8 cellular contexts compared by ENCODE assay signal in the genomic region with DNA sequence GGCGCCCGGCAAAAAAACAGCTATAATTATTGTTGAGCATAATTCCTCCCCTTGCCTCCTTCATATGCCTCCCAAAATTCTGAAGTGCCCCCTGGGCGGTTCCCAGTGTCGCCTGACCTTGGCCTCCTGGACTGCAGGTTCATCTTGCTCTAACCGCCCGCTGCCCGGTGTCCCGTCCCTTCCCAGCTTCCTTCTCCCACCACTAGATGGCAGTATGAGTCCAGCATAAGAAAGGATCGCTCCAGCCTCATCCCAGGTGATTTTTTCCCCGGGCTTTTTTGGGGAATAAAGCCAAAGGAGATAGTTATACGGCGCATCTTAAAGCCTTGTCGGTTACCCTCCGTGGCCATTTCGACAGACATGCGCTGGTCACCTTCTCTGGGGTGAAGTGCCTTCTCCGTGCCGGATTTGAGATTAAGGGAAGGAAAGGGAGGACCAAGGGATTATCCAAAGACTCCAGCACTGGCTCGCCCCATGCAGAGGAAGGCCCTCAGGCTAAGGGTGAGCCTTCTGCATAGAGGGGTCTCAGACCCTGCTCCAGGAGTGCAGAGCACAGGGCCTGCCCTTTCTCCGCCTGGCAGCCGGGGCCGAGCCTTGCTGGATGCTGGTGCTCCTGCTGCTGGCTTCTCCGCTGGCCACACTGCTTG. TPM values are rescaled to one million over a fixed set of nuclear protein-coding genes. Genes with fewer than 3 reads are reported as not detected.
DNase-seq lines count a peak whose midpoint lies in the region; ATAC-seq and TF ChIP-seq lines count a peak whose summit lies in the region.

No MANE protein-coding gene starts in this region.

- BruUV-seq in Panc1 (replicated peaks; lab: Mats Ljungman, UMichigan) = no TSS peak

- no peaks in the 10 kb centered on the region for H3F3A ChIP-seq in DOHH2 (ENCODE audit: control insufficient read depth, insufficient read depth)

- TF ChIP-seq EP300 in transverse colon (IDR thresholded peaks at IDR 0.05; ENCODE audit: low read depth) = no peak

- in situ Hi-C loops in Panc1 (cut with HindIII; ENCODE audit: low pct_unique_long_range_greater_than_20kb, low sequenced_read_pairs) (no loop called here), transverse colon (cut with MboI; ENCODE audit: low pct_ligation_motif_present in 1 of 4, low pct_unique_long_range_greater_than_20kb in 1 of 4, low sequenced_read_pairs in 3 of 4) (loop anchor here (10.0 to 25.0 kb wide), 7 partner anchors 254 to 829 kb away; a partner anchor contains a TSS)

- H3K4me1 Mint-ChIP-seq in activated T-cell treated with anti-CD3 and anti-CD28 coated beads, Interleukin-2, amount 50 U/mL, for 72 hours (ENCODE audit: low read depth) = peaks cover 4% of the 10 kb centered on the region
- peaks cover 6% of the 10 kb centered on the region for H3K4me1 Mint-ChIP-seq in nephron progenitor cell

- intact Hi-C loops in Panc1 (cut with micrococcal nuclease; ENCODE audit: unreplicated experiment) (loop anchor here (1.0 to 5.0 kb wide), 4 partner anchors 124 to 559 kb away; a partner anchor contains a TSS), transverse colon (cut with DNase I; ENCODE audit: low total_unique reads) (loop anchor here (1.0 to 10.0 kb wide), 2 partner anchors 258 to 631 kb away; a partner anchor contains a TSS)

- H3K9me2 ChIP-seq in DOHH2 (replicated peaks; ENCODE audit: control insufficient read depth, low read length) = no peaks in the 10 kb centered on the region

- H3K4me1 ChIP-seq in DOHH2 (ENCODE audit: control insufficient read depth, low read length) = peaks cover 8% of the 10 kb centered on the region
- H3K4me1 ChIP-seq in Panc1 (ENCODE audit: control insufficient read depth, insufficient read depth, low read length) = no peaks in the 10 kb centered on the region
- H3K4me1 ChIP-seq in transverse colon = peaks cover 0 to 5% (median 2%) of the 10 kb centered on the region in 4 donors

- TF ChIP-seq CTCF in DOHH2 (IDR thresholded peaks at IDR 0.05; ENCODE audit: low read depth, low read length, poor library complexity, severe bottlenecking) (peak; percentile 85), Panc1 (IDR thresholded peaks at IDR 0.05) (peak; percentile 92), fibroblast of the aortic adventitia (IDR thresholded peaks at IDR 0.05; ENCODE audit: insufficient read depth, low read length) (peak; percentile 92), nephron progenitor cell (IDR thresholded peaks at IDR 0.05) (peak; percentile 87), transverse colon (IDR thresholded peaks at IDR 0.05) (peak; percentile 89 to 94 (median 92))

- H3K79me2 ChIP-seq in DOHH2 (ENCODE audit: control insufficient read depth, low read length) = no peaks in the 10 kb centered on the region

- no peak overlapping the region for H3K4me3 Mint-ChIP-seq in activated T-cell treated with anti-CD3 and anti-CD28 coated beads, Interleukin-2, amount 50 U/mL, for 72 hours
- no peak overlapping the region for H3K4me3 Mint-ChIP-seq in nephron progenitor cell

- no peaks in the 10 kb centered on the region for H3K36me3 ChIP-seq in DOHH2 (ENCODE audit: control insufficient read depth, low read length)
- H3K36me3 ChIP-seq in Panc1 (ENCODE audit: control insufficient read depth, insufficient read depth, low read length) = no peaks in the 10 kb centered on the region
- H3K36me3 ChIP-seq in transverse colon = peaks cover 0 to 4% (median 1%) of the 10 kb centered on the region in 4 donors

- H3K27ac ChIP-seq in DOHH2 (ENCODE audit: low read depth, low read length) = no peak overlapping the region
- H3K27ac ChIP-seq in Panc1 (ENCODE audit: low read length) = no peak overlapping the region
- H3K27ac ChIP-seq in transverse colon = no peak overlapping the region

- TF ChIP-seq POLR2A in transverse colon (IDR thresholded peaks at IDR 0.05) = no peak

- peak; percentile 33 for DNase-seq in Jurkat, Clone E6-1 (ENCODE audit: low read depth, low spot score)
- DNase-seq in Panc1 (ENCODE audit: low read depth, low spot score) (peak; percentile 59), fibroblast of the aortic adventitia (ENCODE audit: low read depth) (peak; percentile 74), nephron progenitor cell (peak; percentile 81), transverse colon (peak; percentile 75)
- peak; percentile 60 to 70 for DNase-seq in activated T-cell treated with anti-CD3 and anti-CD28 coated beads, Interleukin-2, amount 50 U/mL, for 72 hours

- no peaks in the 10 kb centered on the region for H3K9me3 Mint-ChIP-seq in activated T-cell treated with anti-CD3 and anti-CD28 coated beads, Interleukin-2, amount 50 U/mL, for 72 hours
- no peaks in the 10 kb centered on the region for H3K9me3 Mint-ChIP-seq in nephron progenitor cell

- CTCF ChIA-PET in Panc1 (lab: Charles Lee) = interaction anchor here (0.6 to 1.3 kb wide), 6 partner anchors 13 to 318 kb away, joined by 3 to 12 read pairs (median 6); no protein-coding TSS in a partner anchor

- WGBS in transverse colon (ENCODE audit: low coverage in 1 of 2), 2 donors = 23% methylated on average over 23 of the region's 23 CpGs; no CpG with 5 or more reads in 1 of the 2 donors

- H3K9me3 ChIP-seq in DOHH2 (ENCODE audit: control insufficient read depth, insufficient read depth, low read length) (no peaks in the 10 kb centered on the region), Panc1 (ENCODE audit: control insufficient read depth, insufficient read depth, low read depth, low read length) (no peaks in the 10 kb centered on the region), transverse colon (no peaks in the 10 kb centered on the region)

- no peaks in the 10 kb centered on the region for H4K20me1 ChIP-seq in DOHH2 (ENCODE audit: control insufficient read depth, insufficient read depth, low read depth, low read length)

- H3K36me3 Mint-ChIP-seq in activated T-cell treated with anti-CD3 and anti-CD28 coated beads, Interleukin-2, amount 50 U/mL, for 72 hours (ENCODE audit: insufficient read depth in 2 of 2) = no peaks in the 10 kb centered on the region
- H3K36me3 Mint-ChIP-seq in nephron progenitor cell (ENCODE audit: low read depth) = no peaks in the 10 kb centered on the region

- no peak overlapping the region for H3K27ac Mint-ChIP-seq in activated T-cell treated with anti-CD3 and anti-CD28 coated beads, Interleukin-2, amount 50 U/mL, for 72 hours
- H3K27ac Mint-ChIP-seq in nephron progenitor cell = no peak overlapping the region

- H3K27me3 Mint-ChIP-seq in activated T-cell treated with anti-CD3 and anti-CD28 coated beads, Interleukin-2, amount 50 U/mL, for 72 hours (ENCODE audit: low read depth) = peaks cover 35% of the 10 kb centered on the region
- H3K27me3 Mint-ChIP-seq in nephron progenitor cell (ENCODE audit: low read depth, poor library complexity) = peaks cover 31% of the 10 kb centered on the region

- no peak overlapping the region for H3K4me3 ChIP-seq in DOHH2 (ENCODE audit: low read length)
- H3K4me3 ChIP-seq in Jurkat, Clone E6-1 (ENCODE audit: low read length) = no peak overlapping the region
- peak overlapping the region in 1 of 2 experiments; percentile 21; a peak in 1 of 4 replicates for H3K4me3 ChIP-seq in Panc1 (ENCODE audit: low read depth in 2 of 2, low read length in 2 of 2)
- no peak overlapping the region for H3K4me3 ChIP-seq in fibroblast of the aortic adventitia (ENCODE audit: low read depth, low read length)
- H3K4me3 ChIP-seq in transverse colon = no peak overlapping the region

- ATAC-seq in Panc1 (peak; percentile 97), HG02678 (IDR thresholded peaks at IDR 0.05; ENCODE audit: unreplicated experiment) (no peak)
- peak; percentile 73 to 80 for ATAC-seq in activated T-cell treated with anti-CD3 and anti-CD28 coated beads, Interleukin-2, amount 50 U/mL, for 72 hours (replicated peaks in 1 of 2)

- POLR2A ChIA-PET in Panc1 (lab: Charles Lee) = no interaction called here

- peaks cover 7% of the 10 kb centered on the region for H3K27me3 ChIP-seq in DOHH2 (ENCODE audit: control insufficient read depth, low read length)
- no peaks in the 10 kb centered on the region for H3K27me3 ChIP-seq in Panc1 (ENCODE audit: control insufficient read depth, insufficient read depth, low read length)
- H3K27me3 ChIP-seq in transverse colon = peaks cover 7% of the 10 kb centered on the region

- H3K4me2 ChIP-seq in DOHH2 (ENCODE audit: low read length) = no peak overlapping the region

RNA-seq across cellular contexts. Expression of a gene that starts 45.8 kb away (rescaled TPM):
- polyA plus RNA-seq in Jurkat, Clone E6-1 (2012; ENCODE audit: insufficient read depth, insufficient read length) = 374 TPM
- total RNA-seq in Panc1 (2021; ENCODE audit: unreplicated experiment) (171 TPM), fibroblast of the aortic adventitia (ENCODE audit: low replicate concordance) (96.7 and 157 TPM in 2 replicates), transverse colon (100 to 1,000 TPM in 2 of 4 donors, 10 to 100 TPM in 2; 69.1 to 154 (median 92.6) TPM)
- polyA plus RNA-seq in Panc1 (2012; ENCODE audit: insufficient read length) = 264 TPM
- 100 to 1,000 TPM; 215 to 233 TPM for total RNA-seq in activated T-cell treated with anti-CD3 and anti-CD28 coated beads, Interleukin-2, amount 50 U/mL, for 72 hours
